In genomic region chr7:101985646-101986199, GRCh38 we compare ENCODE assay signal across 1 cellular context.
TF ChIP-seq lines count a peak whose summit lies in the region.

No MANE protein-coding gene starts in this region.

TF ChIP-seq in HepG2, 621 proteins besides CTCF, POLR2A, EP300 and RAD21 (continued from another document):
- TF ChIP-seq, protein P1, sequence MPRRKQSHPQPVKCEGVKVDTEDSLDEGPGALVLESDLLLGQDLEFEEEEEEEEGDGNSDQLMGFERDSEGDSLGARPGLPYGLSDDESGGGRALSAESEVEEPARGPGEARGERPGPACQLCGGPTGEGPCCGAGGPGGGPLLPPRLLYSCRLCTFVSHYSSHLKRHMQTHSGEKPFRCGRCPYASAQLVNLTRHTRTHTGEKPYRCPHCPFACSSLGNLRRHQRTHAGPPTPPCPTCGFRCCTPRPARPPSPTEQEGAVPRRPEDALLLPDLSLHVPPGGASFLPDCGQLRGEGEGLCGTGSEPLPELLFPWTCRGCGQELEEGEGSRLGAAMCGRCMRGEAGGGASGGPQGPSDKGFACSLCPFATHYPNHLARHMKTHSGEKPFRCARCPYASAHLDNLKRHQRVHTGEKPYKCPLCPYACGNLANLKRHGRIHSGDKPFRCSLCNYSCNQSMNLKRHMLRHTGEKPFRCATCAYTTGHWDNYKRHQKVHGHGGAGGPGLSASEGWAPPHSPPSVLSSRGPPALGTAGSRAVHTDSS (CRISPR knock-in tag; conservative IDR thresholded peaks at IDR 0.05), result no peak
